ENCODE assay signal across 8 cellular contexts in genomic region chr3:61894988-61895935, GRCh38.
DNase-seq lines count a peak whose midpoint lies in the region; ATAC-seq and TF ChIP-seq lines count a peak whose summit lies in the region.

No MANE protein-coding gene starts in this region.

- H3K27ac ChIP-seq in GM23338 (ENCODE audit: low read depth) = peak overlapping the region; percentile 70
- H3K27ac ChIP-seq in osteoblast (ENCODE audit: low read depth, low read length) = no peak overlapping the region

- peak; percentile 72 for ATAC-seq in GM23338

- H2AFZ ChIP-seq in GM23338 (no peak overlapping the region), osteoblast (ENCODE audit: low read length) (no peak overlapping the region)

- TF ChIP-seq RAD21 in Ishikawa (IDR thresholded peaks at IDR 0.05; ENCODE audit: low read depth) = no peak

- no peaks in the 10 kb centered on the region for H3K9me3 Mint-ChIP-seq in activated CD4-positive, alpha-beta T cell treated with anti-CD3 and anti-CD28 coated beads, Interleukin-2, amount 10 ng/mL, durations not matched to agents 24 days and 14 days
- no peaks in the 10 kb centered on the region for H3K9me3 Mint-ChIP-seq in GM23338
- no peaks in the 10 kb centered on the region for H3K9me3 Mint-ChIP-seq in activated CD4-positive, alpha-beta memory T cell treated with anti-CD3 and anti-CD28 coated beads, Interleukin-2, amount 10 ng/mL, durations not matched to agents 7 days and 5 days

- peaks cover 9% of the 10 kb centered on the region for H3K4me1 Mint-ChIP-seq in activated CD4-positive, alpha-beta T cell treated with anti-CD3 and anti-CD28 coated beads, Interleukin-2, amount 10 ng/mL, durations not matched to agents 24 days and 14 days
- peaks cover 64% of the 10 kb centered on the region for H3K4me1 Mint-ChIP-seq in GM23338
- H3K4me1 Mint-ChIP-seq in activated CD4-positive, alpha-beta memory T cell treated with anti-CD3 and anti-CD28 coated beads, Interleukin-2, amount 10 ng/mL, durations not matched to agents 7 days and 5 days = peaks cover 3% of the 10 kb centered on the region

- no peaks in the 10 kb centered on the region for H3K9me3 ChIP-seq in osteoblast (ENCODE audit: low read depth, low read length)

- no peaks in the 10 kb centered on the region for H3K36me3 Mint-ChIP-seq in activated CD4-positive, alpha-beta T cell treated with anti-CD3 and anti-CD28 coated beads, Interleukin-2, amount 10 ng/mL, durations not matched to agents 24 days and 14 days (ENCODE audit: low read depth)
- no peaks in the 10 kb centered on the region for H3K36me3 Mint-ChIP-seq in GM23338 (ENCODE audit: low read depth)
- H3K36me3 Mint-ChIP-seq in activated CD4-positive, alpha-beta memory T cell treated with anti-CD3 and anti-CD28 coated beads, Interleukin-2, amount 10 ng/mL, durations not matched to agents 7 days and 5 days (ENCODE audit: low read depth) = no peaks in the 10 kb centered on the region

- H3K27me3 ChIP-seq in GM23338 (ENCODE audit: insufficient read depth) = no peaks in the 10 kb centered on the region
- H3K27me3 ChIP-seq in osteoblast (ENCODE audit: insufficient read depth, low read length) = no peaks in the 10 kb centered on the region

- no peaks in the 10 kb centered on the region for H3F3A ChIP-seq in GM23338 (replicated peaks; ENCODE audit: low read depth)

- H3K79me2 ChIP-seq in GM23338 (replicated peaks; ENCODE audit: insufficient read depth) (peaks cover 85% of the 10 kb centered on the region), osteoblast (ENCODE audit: insufficient read depth, low read length) (peaks cover 3% of the 10 kb centered on the region)

- no peak for TF ChIP-seq EP300 in Ishikawa (IDR thresholded peaks at IDR 0.05; ENCODE audit: borderline replicate concordance)

- H3K4me2 ChIP-seq in GM23338 (peak overlapping the region; percentile 23), osteoblast (ENCODE audit: insufficient read depth, low read length) (peak overlapping the region; percentile 46)

- intact Hi-C loops in activated CD4-positive, alpha-beta T cell treated with anti-CD3 and anti-CD28 coated beads, Interleukin-2, amount 10 ng/mL, durations not matched to agents 24 days and 14 days (cut with micrococcal nuclease) = no loop called here

- no peaks in the 10 kb centered on the region for H3K9me2 ChIP-seq in GM23338 (ENCODE audit: insufficient read depth)

- peak; percentile 81 for DNase-seq in activated CD4-positive, alpha-beta T cell treated with anti-CD3 and anti-CD28 coated beads, Interleukin-2, amount 10 ng/mL, durations not matched to agents 24 days and 14 days
- DNase-seq in activated CD4-positive, alpha-beta T cell treated with anti-CD3 and anti-CD28 coated beads, Interleukin-2, amount 50 U/mL, for 1 hour = no peak
- peak; percentile 66 for DNase-seq in GM23338 (ENCODE audit: low spot score)
- peak; percentile 20 for DNase-seq in activated CD4-positive, alpha-beta memory T cell treated with anti-CD3 and anti-CD28 coated beads, Interleukin-2, amount 10 ng/mL, durations not matched to agents 7 days and 5 days
- peak; percentile 96 for DNase-seq in fibroblast of mammary gland (ENCODE audit: low read depth)
- peak; percentile 32 for DNase-seq in osteoblast (ENCODE audit: insufficient read length, low spot score, missing footprints)
- no peak for DNase-seq in GOT3 (lab: John Stamatoyannopoulos, UW)

- H3K4me3 ChIP-seq in GM23338 (no peak overlapping the region), fibroblast of mammary gland (ENCODE audit: control insufficient read depth, low read depth, low read length) (no peak overlapping the region), osteoblast (ENCODE audit: insufficient read depth, low read length) (no peak overlapping the region)

- H3K4me1 ChIP-seq in GM23338 (ENCODE audit: insufficient read depth) = peaks cover 59% of the 10 kb centered on the region
- peaks cover 9% of the 10 kb centered on the region for H3K4me1 ChIP-seq in osteoblast (ENCODE audit: insufficient read depth, low read length)

- peaks cover 7% of the 10 kb centered on the region for H3K27me3 Mint-ChIP-seq in activated CD4-positive, alpha-beta T cell treated with anti-CD3 and anti-CD28 coated beads, Interleukin-2, amount 10 ng/mL, durations not matched to agents 24 days and 14 days
- H3K27me3 Mint-ChIP-seq in GM23338 (ENCODE audit: insufficient read depth, low read depth, poor library complexity) = peaks cover 12% of the 10 kb centered on the region
- no peaks in the 10 kb centered on the region for H3K27me3 Mint-ChIP-seq in activated CD4-positive, alpha-beta memory T cell treated with anti-CD3 and anti-CD28 coated beads, Interleukin-2, amount 10 ng/mL, durations not matched to agents 7 days and 5 days

- 0 out of 2 replicates have a peak, but pooled peaks cover under 1% of the 10 kb centered on the region for H4K20me1 ChIP-seq in GM23338 (replicated peaks; ENCODE audit: insufficient read depth)
- peaks cover 33% of the 10 kb centered on the region for H4K20me1 ChIP-seq in osteoblast (ENCODE audit: insufficient read depth, low read length)

- no peaks in the 10 kb centered on the region for H3K36me3 ChIP-seq in GM23338 (ENCODE audit: insufficient read depth)
- H3K36me3 ChIP-seq in osteoblast (ENCODE audit: insufficient read depth, low read length) = no peaks in the 10 kb centered on the region

- no peak overlapping the region for H3K4me3 Mint-ChIP-seq in activated CD4-positive, alpha-beta T cell treated with anti-CD3 and anti-CD28 coated beads, Interleukin-2, amount 10 ng/mL, durations not matched to agents 24 days and 14 days
- H3K4me3 Mint-ChIP-seq in GM23338 = no peak overlapping the region
- H3K4me3 Mint-ChIP-seq in activated CD4-positive, alpha-beta memory T cell treated with anti-CD3 and anti-CD28 coated beads, Interleukin-2, amount 10 ng/mL, durations not matched to agents 7 days and 5 days = no peak overlapping the region

- H3K27ac Mint-ChIP-seq in activated CD4-positive, alpha-beta T cell treated with anti-CD3 and anti-CD28 coated beads, Interleukin-2, amount 10 ng/mL, durations not matched to agents 24 days and 14 days = no peak overlapping the region
- H3K27ac Mint-ChIP-seq in GM23338 = peak overlapping the region; percentile 36; the same call in 1 of the 2 replicates
- H3K27ac Mint-ChIP-seq in activated CD4-positive, alpha-beta memory T cell treated with anti-CD3 and anti-CD28 coated beads, Interleukin-2, amount 10 ng/mL, durations not matched to agents 7 days and 5 days = no peak overlapping the region

- CTCF ChIA-PET in activated CD4-positive, alpha-beta memory T cell treated with anti-CD3 and anti-CD28 coated beads, Interleukin-2, amount 10 ng/mL, durations not matched to agents 7 days and 5 days (lab: Charles Lee) = no interaction called here

- POLR2A ChIA-PET in activated CD4-positive, alpha-beta memory T cell treated with anti-CD3 and anti-CD28 coated beads, Interleukin-2, amount 10 ng/mL, durations not matched to agents 7 days and 5 days (lab: Charles Lee) = no interaction called here

- TF ChIP-seq CTCF in GM23338 (conservative IDR thresholded peaks at IDR 0.05; ENCODE audit: low read depth in 2 of 2) (peak; percentile 5 to 33; a peak in 2 of 4 replicates), fibroblast of mammary gland (conservative IDR thresholded peaks at IDR 0.05; ENCODE audit: control insufficient read depth, insufficient read depth, low read depth, low read length) (peak; percentile 3), osteoblast (IDR thresholded peaks at IDR 0.05; ENCODE audit: extremely low read depth, low read depth, low read length) (no peak)

TF ChIP-seq in GM23338, 12 proteins besides CTCF, POLR2A, EP300 and RAD21:
- TF ChIP-seq ETS1 (IDR thresholded peaks at IDR 0.05) (no peak), EZH2 (IDR thresholded peaks at IDR 0.05; ENCODE audit: low read depth, unreplicated experiment) (no peak), EZH2phosphoT487 (IDR thresholded peaks at IDR 0.05; ENCODE audit: unreplicated experiment) (no peak), NANOG (IDR thresholded peaks at IDR 0.05; ENCODE audit: borderline replicate concordance) (no peak), ZNF114 (CRISPR knock-in tag; IDR thresholded peaks at IDR 0.05) (no peak)
TF ChIP-seq in GM23338: peak in this region for 0.

TF ChIP-seq in Ishikawa, 13 proteins besides CTCF, POLR2A, EP300 and RAD21:
- TF ChIP-seq TAF1 (IDR thresholded peaks at IDR 0.05; ENCODE audit: low read depth) (no peak), NFIC (IDR thresholded peaks at IDR 0.05) (peak; percentile 94), FOXM1 (IDR thresholded peaks at IDR 0.05; ENCODE audit: borderline replicate concordance, low read depth) (no peak), TCF12 (IDR thresholded peaks at IDR 0.05; ENCODE audit: low read depth) (peak; percentile 54; the same call in 1 of the 2 replicates), TEAD4 (IDR thresholded peaks at IDR 0.05) (peak; percentile 26; the same call in 1 of the 2 replicates), CREB1 (IDR thresholded peaks at IDR 0.05; ENCODE audit: low read depth) (no peak)

Comparison
In these comparisons a context has a peak if more than half of its experiments do, and no peak if none do; other contexts are left out.
1. DNase-seq: peak in activated CD4-positive, alpha-beta T cell treated with anti-CD3 and anti-CD28 coated beads, Interleukin-2, amount 10 ng/mL, durations not matched to agents 24 days and 14 days (single experiment), GM23338 (single experiment), activated CD4-positive, alpha-beta memory T cell treated with anti-CD3 and anti-CD28 coated beads, Interleukin-2, amount 10 ng/mL, durations not matched to agents 7 days and 5 days (single experiment), fibroblast of mammary gland (single experiment) and osteoblast (single experiment); none in activated CD4-positive, alpha-beta T cell treated with anti-CD3 and anti-CD28 coated beads, Interleukin-2, amount 50 U/mL, for 1 hour (single experiment) and GOT3 (single experiment).